ENCODE assay signal across 1 cellular context in genomic region chr11:46522682-46523281, GRCh38.
TF ChIP-seq lines count a peak whose summit lies in the region.

No MANE protein-coding gene starts in this region.

TF ChIP-seq in neural cell, 6 proteins besides CTCF, POLR2A, EP300 and RAD21 (continued from another document):
- TF ChIP-seq EZH2 (IDR thresholded peaks at IDR 0.05; ENCODE audit: borderline replicate concordance, insufficient read depth, low read length, poor library complexity, severe bottlenecking), result no peak
